ENCODE assay signal across 4 cellular contexts in the genomic region with DNA sequence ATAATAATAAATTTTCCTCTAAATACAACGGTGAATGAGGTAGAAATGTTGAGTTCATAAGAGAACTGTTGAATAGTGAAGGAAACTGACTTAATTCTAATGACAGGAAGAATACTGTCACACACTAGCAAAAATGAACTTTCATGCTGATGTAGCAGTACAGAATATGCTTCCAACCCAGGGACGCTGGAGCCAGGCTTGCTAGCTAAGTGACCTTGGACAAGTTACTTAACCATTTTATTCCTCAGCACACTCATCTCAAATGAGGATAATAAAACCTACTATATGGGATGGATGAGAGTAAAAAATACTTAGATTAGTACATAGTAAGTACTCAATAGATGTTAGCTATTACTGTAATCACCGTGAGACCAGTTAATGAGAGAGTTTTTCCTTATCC. TPM values are rescaled to one million over a fixed set of nuclear protein-coding genes. Genes with fewer than 3 reads are reported as not detected.
"Had no signal": no experiment of that assay in that cellular context is flagged by ENCODE, and none has a peak within 500 bp of the region (broad histone marks: within the 10 kb centered on the region; RNA-seq: fewer than 3 reads in every experiment).

No MANE protein-coding gene starts in this region.

RNA-seq across cellular contexts. Expression of a gene that starts 36.5 kb away (rescaled TPM):
- total RNA-seq: LHCN-M2, M059J, MCF 10A, NCI-H460 had no signal
